21 cellular contexts compared by ENCODE assay signal in genomic region chr7:77877800-77878199, GRCh38.
A peak's percentile ranks its signal among the peaks of the same experiment; 100 is the strongest.
DNase-seq lines count a peak whose midpoint lies in the region; TF ChIP-seq lines count a peak whose summit lies in the region.
"Had no signal": no experiment of that assay in that cellular context is flagged by ENCODE, and none has a peak within 500 bp of the region (broad histone marks: within the 10 kb centered on the region; RNA-seq: fewer than 3 reads in every experiment).

No MANE protein-coding gene starts in this region.

- POLR2A ChIA-PET in A673 (lab: Charles Lee; ENCODE audit: low non-redundant PET) (no interaction called here), MCF 10A (lab: Yijun Ruan, JAX) (no interaction called here)

- CTCF ChIA-PET in A673 (lab: Charles Lee) (no interaction called here), MCF 10A (lab: Yijun Ruan, JAX) (no interaction called here)

- H3K27ac Mint-ChIP-seq in HFFc6 (peak overlapping the region; percentile 19), MCF 10A (ENCODE audit: low read depth, unreplicated experiment) (no peak overlapping the region), CD14-positive monocyte (peak overlapping the region in 1 of 7 donors; percentile 8)

- no peaks in the 10 kb centered on the region for H3K9me3 ChIP-seq in A673 (ENCODE audit: low read depth, low read length, poor library complexity, severe bottlenecking)
- H3K9me3 ChIP-seq: A549, gastroesophageal sphincter, upper lobe of right lung had no signal

- DNase-seq in A673 (ENCODE audit: low spot score) (peak; percentile 20), HFFc6 (no peak), astrocyte of the spinal cord (ENCODE audit: low read depth, low spot score) (peak; percentile 47), islet precursor cell (peak; percentile 62), AG08395 (ENCODE audit: low spot score) (no peak), NCI-H2227 (lab: John Stamatoyannopoulos, UW; ENCODE audit: unreplicated experiment) (no peak), MCF 10A (ENCODE audit: unreplicated experiment) (no peak), CD14-positive monocyte (ENCODE audit: low spot score) (no peak)
- DNase-seq: activated T-cell treated with anti-CD3 and anti-CD28 coated beads, Interleukin-2, amount 50 U/mL, for 1 hour; dermis blood vessel endothelial cell; EL; NCI-H1105 treated with DMSO at 0.1 percent for 48 hours; NCI-H748 treated with DMSO at 0.1 percent for 48 hours; right cardiac atrium; stimulated activated CD8-positive, alpha-beta memory T cell treated with anti-CD3 and anti-CD28 coated beads, Interleukin-4, amount 100 ng/mL, for 48 hours; upper lobe of right lung had no signal

- BruUV-seq in A673 (replicated peaks; lab: Mats Ljungman, UMichigan) (no TSS peak), MCF 10A (replicated peaks; lab: Mats Ljungman, UMichigan) (no TSS peak)

- H3K4me1 Mint-ChIP-seq in HFFc6 (ENCODE audit: low read depth) (peaks cover 65% of the 10 kb centered on the region), MCF 10A (ENCODE audit: insufficient read depth, unreplicated experiment) (peaks cover 12% of the 10 kb centered on the region), CD14-positive monocyte (no peaks in the 10 kb centered on the region)

- H3K4me3 Mint-ChIP-seq in HFFc6 (no peak overlapping the region), MCF 10A (ENCODE audit: unreplicated experiment) (no peak overlapping the region), CD14-positive monocyte (no peak overlapping the region)

- no peaks in the 10 kb centered on the region for H3K4me1 ChIP-seq in A673 (ENCODE audit: insufficient read depth, low read length, poor library complexity, severe bottlenecking)
- H3K4me1 ChIP-seq: A549, gastroesophageal sphincter, upper lobe of right lung had no signal

- no peak for TF ChIP-seq CTCF in A673 (conservative IDR thresholded peaks at IDR 0.05; ENCODE audit: low read depth, low read length)
- no peak for TF ChIP-seq CTCF in HFFc6 (IDR thresholded peaks at IDR 0.05)
- TF ChIP-seq CTCF in astrocyte of the spinal cord (IDR thresholded peaks at IDR 0.05; ENCODE audit: low read depth, low read length) = no peak
- no peak for TF ChIP-seq CTCF in MCF 10A (IDR thresholded peaks at IDR 0.05; ENCODE audit: unreplicated experiment)
- TF ChIP-seq CTCF in CD14-positive monocyte (IDR thresholded peaks at IDR 0.05) = no peak

- H3K36me3 Mint-ChIP-seq in HFFc6 (ENCODE audit: low read depth) (peaks cover 32% of the 10 kb centered on the region), MCF 10A (ENCODE audit: insufficient read depth, unreplicated experiment) (no peaks in the 10 kb centered on the region), CD14-positive monocyte (peaks cover 15 to 16% of the 10 kb centered on the region in 2 donors)

- no peaks in the 10 kb centered on the region for H3K9me3 Mint-ChIP-seq in HFFc6
- no peaks in the 10 kb centered on the region for H3K9me3 Mint-ChIP-seq in MCF 10A (ENCODE audit: unreplicated experiment)
- peaks cover 0 to 3% (median 0%) of the 10 kb centered on the region in 7 donors for H3K9me3 Mint-ChIP-seq in CD14-positive monocyte

- H3K36me3 ChIP-seq in A673 (ENCODE audit: insufficient read depth, low read length, poor library complexity, severe bottlenecking) = no peaks in the 10 kb centered on the region
- H3K36me3 ChIP-seq: cardiac muscle cell, gastroesophageal sphincter, upper lobe of right lung had no signal

- H3K27me3 Mint-ChIP-seq in HFFc6 (ENCODE audit: insufficient read depth) (no peaks in the 10 kb centered on the region), MCF 10A (ENCODE audit: insufficient read depth, unreplicated experiment) (no peaks in the 10 kb centered on the region), CD14-positive monocyte (ENCODE audit: low read depth in 3 of 3) (no peaks in the 10 kb centered on the region)

- no peaks in the 10 kb centered on the region for H3K27me3 ChIP-seq in A673 (replicated peaks; ENCODE audit: insufficient read depth, low read depth, low read length, poor library complexity)
- H3K27me3 ChIP-seq: BLaER1 treated with 17β-estradiol and CSF1 and Interleukin-3, amounts not matched to agents 10 nM and 100 nM; cardiac muscle cell; gastroesophageal sphincter; upper lobe of right lung had no signal

- no peak overlapping the region for H3K27ac ChIP-seq in A673 (ENCODE audit: low read depth, low read length, poor library complexity, severe bottlenecking)
- H3K27ac ChIP-seq: A549; BLaER1 treated with 17β-estradiol and CSF1 and Interleukin-3, amounts not matched to agents 10 nM and 100 nM; cardiac muscle cell; gastroesophageal sphincter; HL-60; upper lobe of right lung had no signal

- no peak overlapping the region for H3K4me3 ChIP-seq in A673 (ENCODE audit: low read depth, low read length, poor library complexity, severe bottlenecking)
- H3K4me3 ChIP-seq in astrocyte of the spinal cord (ENCODE audit: low read depth, low read length) = no peak overlapping the region
- H3K4me3 ChIP-seq: A549; BLaER1 treated with 17β-estradiol and CSF1 and Interleukin-3, amounts not matched to agents 10 nM and 100 nM; cardiac muscle cell; gastroesophageal sphincter; upper lobe of right lung had no signal

- in situ Hi-C loops in astrocyte of the spinal cord (cut with HindIII; ENCODE audit: low sequenced_read_pairs) = no loop called here

- intact Hi-C loops in A673 (cut with micrococcal nuclease; ENCODE audit: unreplicated experiment) (no loop called here), MCF 10A (cut with micrococcal nuclease) (no loop called here), CD14-positive monocyte (cut with micrococcal nuclease) (no loop called here)

Comparison
In these comparisons a context has a peak if more than half of its experiments do, and no peak if none do; other contexts are left out.
1. DNase-seq: peak in A673 (single experiment), astrocyte of the spinal cord (single experiment) and islet precursor cell (single experiment); none in HFFc6 (single experiment), AG08395 (single experiment), NCI-H2227 (single experiment), MCF 10A (single experiment) and CD14-positive monocyte (single experiment).